In genomic region chr1:85091647-85092295, GRCh38 we compare ENCODE assay signal across 11 cellular contexts. TPM values are rescaled to one million over a fixed set of nuclear protein-coding genes. Genes with fewer than 3 reads are reported as not detected.
DNase-seq lines count a peak whose midpoint lies in the region; ATAC-seq and TF ChIP-seq lines count a peak whose summit lies in the region.
"Had no signal": no experiment of that assay in that cellular context is flagged by ENCODE, and none has a peak within 500 bp of the region (broad histone marks: within the 10 kb centered on the region; RNA-seq: fewer than 3 reads in every experiment).

No MANE protein-coding gene starts in this region.

- no peak overlapping the region for H4K91ac ChIP-seq in H9 (ENCODE audit: insufficient read length, low read depth, low read length)

- no peak overlapping the region for H3K9ac ChIP-seq in H9 (ENCODE audit: extremely low read depth, insufficient read length, low read length)

- no peak overlapping the region for H3K14ac ChIP-seq in H9 (ENCODE audit: insufficient read depth, low read length)

- no CpG with 5 or more reads among the region's 11 CpGs for whole genome bisulfite sequencing in H9 (ENCODE audit: extremely low coverage, insufficient read length, low lambda C conversion rate)

- no peak overlapping the region for H2AK5ac ChIP-seq in H9 (ENCODE audit: insufficient read length, low read length)

- H3K36me3 Mint-ChIP-seq in CD14-positive monocyte (no peaks in the 10 kb centered on the region), H9 (ENCODE audit: insufficient read depth in 1 of 3, low read depth in 3 of 3) (no peaks in the 10 kb centered on the region)

- no peaks in the 10 kb centered on the region for H3K36me3 ChIP-seq in mucosa of descending colon (ENCODE audit: low read depth)

- H3K4me1 ChIP-seq in H9 (ENCODE audit: insufficient read depth, low read length) (no peaks in the 10 kb centered on the region), mucosa of descending colon (ENCODE audit: low read depth) (no peaks in the 10 kb centered on the region)

- DNase-seq in CD14-positive monocyte (ENCODE audit: low spot score) (no peak), SKM-1 (lab: John Stamatoyannopoulos, UW; ENCODE audit: unreplicated experiment) (peak; percentile 53), fibroblast of mammary gland (ENCODE audit: low read depth) (peak; percentile 29), H4 (ENCODE audit: low spot score) (no peak), H9 (no peak), mucosa of descending colon (no peak)
- DNase-seq: activated CD8-positive, alpha-beta memory T cell treated with anti-CD3 and anti-CD28 coated beads for 24 hours; effector memory CD8-positive, alpha-beta T cell had no signal

- H3K4me3 Mint-ChIP-seq in CD14-positive monocyte (peak overlapping the region; percentile 11 to 79), H9 (no peak overlapping the region)
- H3K4me3 Mint-ChIP-seq: effector memory CD8-positive, alpha-beta T cell had no signal

- H3K9me3 ChIP-seq in H9 (ENCODE audit: control insufficient read depth, low read depth, low read length) (no peaks in the 10 kb centered on the region), mucosa of descending colon (no peaks in the 10 kb centered on the region)

- no peaks in the 10 kb centered on the region for H3K23me2 ChIP-seq in H9 (ENCODE audit: insufficient read length, low read depth, low read length, poor library complexity, severe bottlenecking)

- H2BK120ac ChIP-seq in H9 (ENCODE audit: low read depth, low read length, poor library complexity, severe bottlenecking): no peak overlapping the region

- H3K4ac ChIP-seq in H9 (ENCODE audit: low read depth, low read length): no peak overlapping the region

- ATAC-seq in GM21423 (IDR thresholded peaks at IDR 0.05; ENCODE audit: unreplicated experiment) (peak; percentile 46), GM19467 (IDR thresholded peaks at IDR 0.05; ENCODE audit: unreplicated experiment) (no peak), mucosa of descending colon (no peak)
- ATAC-seq: effector memory CD8-positive, alpha-beta T cell had no signal

- TF ChIP-seq CTCF in CD14-positive monocyte (IDR thresholded peaks at IDR 0.05): no peak
- TF ChIP-seq CTCF in fibroblast of mammary gland (conservative IDR thresholded peaks at IDR 0.05; ENCODE audit: control insufficient read depth, insufficient read depth, low read depth, low read length): no peak
- no peak for TF ChIP-seq CTCF in H9 (conservative IDR thresholded peaks at IDR 0.05)
- TF ChIP-seq CTCF in mucosa of descending colon (IDR thresholded peaks at IDR 0.05): no peak

- no peaks in the 10 kb centered on the region for H3K79me2 ChIP-seq in H9 (ENCODE audit: insufficient read depth, low read length)

- H3K27me3 Mint-ChIP-seq in CD14-positive monocyte (ENCODE audit: low read depth in 3 of 3): peaks cover 0 to 2% (median 2%) of the 10 kb centered on the region in 3 donors
- no peaks in the 10 kb centered on the region for H3K27me3 Mint-ChIP-seq in H9 (ENCODE audit: low read depth)

- no peak overlapping the region for H3K18ac ChIP-seq in H9 (ENCODE audit: insufficient read length, low read depth, low read length)

- H3K27me3 ChIP-seq in H9 (ENCODE audit: insufficient read depth, low read length): no peaks in the 10 kb centered on the region

- no peak overlapping the region for H3K4me3 ChIP-seq in fibroblast of mammary gland (ENCODE audit: control insufficient read depth, low read depth, low read length)
- no peak overlapping the region for H3K4me3 ChIP-seq in mucosa of descending colon

- H2BK15ac ChIP-seq in H9 (ENCODE audit: low read depth, low read length): no peak overlapping the region

- H4K5ac ChIP-seq in H9 (ENCODE audit: insufficient read length, low read depth, low read length): no peak overlapping the region

- H3K27ac ChIP-seq in H9 (ENCODE audit: insufficient read length, low read depth, low read length): no peak overlapping the region

- no peak overlapping the region for H3K56ac ChIP-seq in H9 (ENCODE audit: insufficient read length, low read depth, low read length)

- H3K4me2 ChIP-seq in H9 (ENCODE audit: insufficient read depth, insufficient read length, low read length): no peak overlapping the region

- no peak overlapping the region for H2BK20ac ChIP-seq in H9 (ENCODE audit: low read depth, low read length, poor library complexity, severe bottlenecking)

- peak overlapping the region in 1 of 7 donors; percentile 44 for H3K27ac Mint-ChIP-seq in CD14-positive monocyte
- no peak overlapping the region for H3K27ac Mint-ChIP-seq in H9
- H3K27ac Mint-ChIP-seq: effector memory CD8-positive, alpha-beta T cell had no signal

- peaks cover 7% of the 10 kb centered on the region for H3K4me1 Mint-ChIP-seq in CD14-positive monocyte
- H3K4me1 Mint-ChIP-seq in H9: peaks cover 5 to 8% of the 10 kb centered on the region in 2 experiments; a peak in 3 of 4 replicates

- H2AFZ ChIP-seq in H9 (ENCODE audit: low read length): no peak overlapping the region

- H2BK5ac ChIP-seq in H9 (ENCODE audit: insufficient read length, low read length): no peak overlapping the region

- intact Hi-C loops in CD14-positive monocyte (cut with micrococcal nuclease): no loop called here
- intact Hi-C loops in mucosa of descending colon (cut with DNase I, micrococcal nuclease): no loop called here

- H3K9me3 Mint-ChIP-seq in CD14-positive monocyte (no peaks in the 10 kb centered on the region), H9 (no peaks in the 10 kb centered on the region)
- H3K9me3 Mint-ChIP-seq: effector memory CD8-positive, alpha-beta T cell had no signal

- H2BK12ac ChIP-seq in H9 (ENCODE audit: insufficient read length, low read depth, low read length): no peak overlapping the region

- H3T11ph ChIP-seq in H9 (ENCODE audit: low read length): no peak overlapping the region

- H4K8ac ChIP-seq in H9 (replicated peaks; ENCODE audit: insufficient read length, low read depth, low read length): no peak overlapping the region

- H3K23ac ChIP-seq in H9 (ENCODE audit: insufficient read length, low read depth, low read length): no peak overlapping the region

- no peaks in the 10 kb centered on the region for H4K20me1 ChIP-seq in H9 (ENCODE audit: control insufficient read depth, insufficient read depth, insufficient read length)

- H3K79me1 ChIP-seq in H9 (ENCODE audit: insufficient read depth, low read depth, low read length, poor library complexity, severe bottlenecking): no peaks in the 10 kb centered on the region

RNA-seq across cellular contexts. Expression of gene MCOLN3, which starts 43.5 kb away (rescaled TPM):
- not detected for polyA plus RNA-seq in CD14-positive monocyte
- 0.72 and 1.4 TPM in 2 replicates for total RNA-seq in H4 (2014; rRNA removed; shearing (Covaris generic))
- total RNA-seq in H9 (2021) (10.6 and 10.8 TPM in 2 replicates), mucosa of descending colon (1 to 10 TPM in 2 of 3 donors, under 1 TPM in 1; 0.80 to 2.3 (median 2.2) TPM)
- total RNA-seq: HT-29 had no signal

Comparison
In these comparisons a context has a peak if more than half of its experiments do, and no peak if none do; other contexts are left out.
1. DNase-seq: peak in SKM-1 (single experiment) and fibroblast of mammary gland (single experiment); none in CD14-positive monocyte (single experiment), H4 (single experiment), H9 (single experiment) and mucosa of descending colon (0 of 3).
2. H3K4me3 Mint-ChIP-seq: peak in CD14-positive monocyte (2 of 2); none in H9 (0 of 2).